ENCODE assay signal across 10 cellular contexts in the genomic region with DNA sequence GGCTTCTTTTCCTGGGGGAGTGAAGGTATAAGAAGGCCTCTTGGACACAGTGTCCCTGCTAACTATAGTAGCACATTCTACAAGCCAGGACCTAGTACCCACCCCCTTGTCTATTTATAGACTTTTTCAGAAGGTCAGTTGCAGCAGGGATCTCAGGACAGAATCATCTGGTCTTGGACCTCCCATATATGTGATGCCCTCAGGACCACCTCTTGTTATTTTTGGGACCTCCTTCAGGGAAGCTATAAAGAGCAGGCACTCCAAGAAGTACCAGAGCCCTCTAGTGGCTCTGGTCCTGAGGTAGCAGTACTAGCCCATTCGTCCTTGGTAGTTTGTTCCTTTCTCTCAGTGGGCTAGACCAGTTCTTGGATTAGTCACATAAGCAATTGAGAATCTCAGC. TPM values are rescaled to one million over a fixed set of nuclear protein-coding genes. Genes with fewer than 3 reads are reported as not detected.
DNase-seq lines count a peak whose midpoint lies in the region; ATAC-seq, FAIRE-seq and TF ChIP-seq lines count a peak whose summit lies in the region.
"Had no signal": no experiment of that assay in that cellular context is flagged by ENCODE, and none has a peak within 500 bp of the region (broad histone marks: within the 10 kb centered on the region; RNA-seq: fewer than 3 reads in every experiment).

No MANE protein-coding gene starts in this region.

- H3K4me1 Mint-ChIP-seq in CD8-positive, alpha-beta memory T cell, result peaks cover 17 to 18% (median 17%) of the 10 kb centered on the region in 3 donors

- H3K4me2 ChIP-seq in HepG2 (ENCODE audit: low read depth, low read length), result no peak overlapping the region

- peak overlapping the region in 1 of 7 donors; percentile 8 for H3K4me3 Mint-ChIP-seq in CD8-positive, alpha-beta memory T cell

- no peak overlapping the region for H3K9ac ChIP-seq in HepG2 (ENCODE audit: insufficient read depth, low read depth, low read length)

- WGBS in HepG2 (ENCODE audit: low lambda C conversion rate), result 89% methylated on average over 1 of the region's 1 CpG

- peak overlapping the region in 6 of 8 donors; percentile 1 to 78 (median 63) for H3K27ac Mint-ChIP-seq in CD8-positive, alpha-beta memory T cell

- FAIRE-seq in HepG2 (lab: Jason Lieb, UNC), result peak; percentile 64

- H3K27me3 Mint-ChIP-seq in CD8-positive, alpha-beta memory T cell, result no peaks in the 10 kb centered on the region

- H3K79me2 ChIP-seq in HepG2 (ENCODE audit: insufficient read depth, low read length), result no peaks in the 10 kb centered on the region

- no peaks in the 10 kb centered on the region for H4K20me1 ChIP-seq in HepG2 (ENCODE audit: insufficient read depth, low read length)

- peaks cover 28% of the 10 kb centered on the region for H3K36me3 ChIP-seq in CD8-positive, alpha-beta memory T cell (ENCODE audit: insufficient read depth, low read length)
- peaks cover 50 to 51% of the 10 kb centered on the region in 2 donors for H3K36me3 ChIP-seq in ascending aorta
- H3K36me3 ChIP-seq in HepG2 (replicated peaks in 1 of 2; ENCODE audit: control insufficient read depth in 1 of 2, insufficient read depth in 2 of 2, low read length in 2 of 2), result peaks cover 26 to 41% of the 10 kb centered on the region in 2 experiments; a peak in 4 of 5 replicates

- in situ Hi-C loops in HepG2 (cut with HindIII; ENCODE audit: extremely low pct_ligation_motif_present, low pct_unique_long_range_greater_than_20kb), result no loop called here

- TF ChIP-seq CTCF in HL-60 (IDR thresholded peaks at IDR 0.05; ENCODE audit: insufficient read depth, low read length) (peak; percentile 33), ascending aorta (IDR thresholded peaks at IDR 0.05) (peak in 1 of 3 experiments; percentile 32), HepG2 (CRISPR knock-in tag; IDR thresholded peaks at IDR 0.05) (peak; percentile 62)

- no peak for DNase-seq in CD8-positive, alpha-beta memory T cell
- DNase-seq in HL-60 (ENCODE audit: low read depth in 1 of 2, low spot score in 1 of 2), result no peak
- DNase-seq in ascending aorta (ENCODE audit: low spot score in 2 of 2), result no peak
- no peak for DNase-seq in HepG2 (ENCODE audit: low spot score)
- no peak for DNase-seq in HuH-7.5 (ENCODE audit: low spot score)
- no peak for DNase-seq in NCI-H2196 treated with DMSO at 0.1 percent for 48 hours (lab: John Stamatoyannopoulos, UW; ENCODE audit: unreplicated experiment)
- DNase-seq in NK-92 (lab: John Stamatoyannopoulos, UW; ENCODE audit: unreplicated experiment), result no peak
- DNase-seq: activated effector memory CD4-positive, alpha-beta T cell treated with Interleukin-2 at 50 U/mL for 16 hours had no signal

- H3K36me3 Mint-ChIP-seq in CD8-positive, alpha-beta memory T cell, result peaks cover 7 to 73% (median 20%) of the 10 kb centered on the region in 3 donors

- H3K9me3 ChIP-seq in CD8-positive, alpha-beta memory T cell (ENCODE audit: low read length), result no peaks in the 10 kb centered on the region
- H3K9me3 ChIP-seq in ascending aorta (no peaks in the 10 kb centered on the region), HepG2 (ENCODE audit: low read length) (no peaks in the 10 kb centered on the region)

- TF ChIP-seq EP300 in HepG2 (IDR thresholded peaks at IDR 0.05; ENCODE audit: low read depth in 2 of 2, low read length in 2 of 2) (no peak), HepG2 (CRISPR knock-in tag; IDR thresholded peaks at IDR 0.05; ENCODE audit: borderline replicate concordance) (no peak)

- TF ChIP-seq RAD21 in HepG2 (CRISPR knock-in tag; IDR thresholded peaks at IDR 0.05), result no peak

- no TSS peak for BruUV-seq in HepG2 (replicated peaks; lab: Mats Ljungman, UMichigan)

- H3K27ac ChIP-seq in CD8-positive, alpha-beta memory T cell (ENCODE audit: low read depth, low read length), result no peak overlapping the region
- H3K27ac ChIP-seq in HL-60 (replicated peaks) (no peak overlapping the region), ascending aorta (peak overlapping the region; percentile 31 to 58), HepG2 (ENCODE audit: extremely low read length, insufficient read depth, low read length) (no peak overlapping the region)
- H3K27ac ChIP-seq: skin epidermis had no signal

- no peak overlapping the region for H2AFZ ChIP-seq in HepG2 (ENCODE audit: low read length)

- no peak for TF ChIP-seq POLR2A in HepG2 (IDR thresholded peaks at IDR 0.05; ENCODE audit: insufficient read depth in 1 of 2, low read depth in 2 of 2, low read length in 2 of 2)

- H3K9me3 Mint-ChIP-seq in CD8-positive, alpha-beta memory T cell, result no peaks in the 10 kb centered on the region

- peaks cover 12% of the 10 kb centered on the region for H3K4me1 ChIP-seq in CD8-positive, alpha-beta memory T cell (ENCODE audit: insufficient read depth, low read length)
- H3K4me1 ChIP-seq in ascending aorta (peaks cover 0 to 10% of the 10 kb centered on the region in 2 donors), HepG2 (ENCODE audit: insufficient read depth, low read length) (peaks cover 9% of the 10 kb centered on the region)

- POLR2A ChIA-PET in CD8-positive, alpha-beta memory T cell (lab: Charles Lee), result no interaction called here
- POLR2A ChIA-PET in HepG2 (lab: Yijun Ruan, JAX), result interaction anchor here (1.1 to 3.7 kb wide), 3 partner anchors 28 to 65 kb away, joined by 3 to 9 read pairs (median 4); a partner anchor contains a TSS

- CTCF ChIA-PET in CD8-positive, alpha-beta memory T cell (lab: Charles Lee), result no interaction called here
- CTCF ChIA-PET in HepG2 (lab: Yijun Ruan, JAX; ENCODE audit: low intra/inter-chr PET ratio, low total read pairs), result no interaction called here

- no peak overlapping the region for H3K4me3 ChIP-seq in CD8-positive, alpha-beta memory T cell (ENCODE audit: low read length)
- no peak overlapping the region for H3K4me3 ChIP-seq in HL-60 (replicated peaks; ENCODE audit: insufficient read depth, low read length)
- H3K4me3 ChIP-seq in ascending aorta, result no peak overlapping the region
- no peak overlapping the region for H3K4me3 ChIP-seq in HepG2 (replicated peaks in 1 of 3; ENCODE audit: insufficient read depth in 1 of 3, low read depth in 2 of 3, low read length in 3 of 3)
- H3K4me3 ChIP-seq: skin epidermis had no signal

- ATAC-seq in HepG2 (peak; percentile 19), HG02973 (IDR thresholded peaks at IDR 0.05; ENCODE audit: unreplicated experiment) (no peak)

- no peaks in the 10 kb centered on the region for H3K27me3 ChIP-seq in CD8-positive, alpha-beta memory T cell (ENCODE audit: insufficient read depth, low read length, poor library complexity, severe bottlenecking)
- H3K27me3 ChIP-seq in HL-60 (ENCODE audit: insufficient read depth, poor library complexity, severe bottlenecking) (no peaks in the 10 kb centered on the region), ascending aorta (no peaks in the 10 kb centered on the region), HepG2 (ENCODE audit: control insufficient read depth in 1 of 2, insufficient read depth in 2 of 2, low read length in 2 of 2) (no peaks in the 10 kb centered on the region; a peak in 1 of 5 replicates)

- intact Hi-C loops in ascending aorta (cut with DNase I), result no loop called here
- intact Hi-C loops in HepG2 (cut with micrococcal nuclease; ENCODE audit: unreplicated experiment), result no loop called here

RNA-seq across cellular contexts. Expression of a gene that starts 4.3 kb away (rescaled TPM):
- total RNA-seq in CD8-positive, alpha-beta memory T cell, result 10 to 100 TPM; 14.3 to 14.4 TPM
- polyA plus RNA-seq in CD8-positive, alpha-beta memory T cell, result 14.2 TPM
- 4.8 TPM for total RNA-seq in ascending aorta
- total RNA-seq in HepG2 (2016; rRNA removed; fragmentation: Illumina TruSeq; extraction: Trizol), result 18.6 and 21.0 TPM in 2 replicates
- 10.8 and 11.2 TPM in 2 replicates for total RNA-seq in HepG2 (2016; cell fraction: cytosol; rRNA removed; fragmentation: Illumina TruSeq; extraction: Trizol; ENCODE audit: low read depth)
- 20.5 and 20.7 TPM in 2 replicates for total RNA-seq in HepG2 (2016; cell fraction: insoluble cytoplasmic fraction; rRNA removed; fragmentation: Illumina TruSeq; extraction: Trizol)
- 19.9 and 20.0 TPM in 2 replicates for total RNA-seq in HepG2 (2016; cell fraction: membrane; rRNA removed; fragmentation: Illumina TruSeq; extraction: Trizol)
- total RNA-seq in HepG2 (2016; cell fraction: nucleus; rRNA removed; fragmentation: Illumina TruSeq; extraction: Trizol), result 16.9 and 18.6 TPM in 2 replicates
- 35.3 and 37.3 TPM in 2 replicates for polyA plus RNA-seq in HepG2 (2011; rRNA removed)
- 27.3 and 29.7 TPM in 2 replicates for polyA plus RNA-seq in HepG2 (2011; cell fraction: cytosol; rRNA removed)
- polyA plus RNA-seq in HepG2 (2011; cell fraction: nucleus; rRNA removed), result 47.9 and 56.5 TPM in 2 replicates
- 14.4 TPM in 2 replicates for polyA plus RNA-seq in HepG2 (2012)
- polyA plus RNA-seq in HepG2 (2016; cell fraction: cytosol; fragmentation: Illumina TruSeq; extraction: Trizol; ENCODE audit: low read depth), result 11.5 and 12.3 TPM in 2 replicates
- 20.5 and 20.9 TPM in 2 replicates for polyA plus RNA-seq in HepG2 (2016; cell fraction: insoluble cytoplasmic fraction; fragmentation: Illumina TruSeq; extraction: Trizol; ENCODE audit: low read depth)
- polyA plus RNA-seq in HepG2 (2016; cell fraction: membrane; fragmentation: Illumina TruSeq; extraction: Trizol; ENCODE audit: low read depth), result 16.8 and 16.9 TPM in 2 replicates
- 52.1 and 53.2 TPM in 2 replicates for polyA plus RNA-seq in HepG2 (2016; cell fraction: nucleus; fragmentation: Illumina TruSeq; extraction: Trizol; ENCODE audit: insufficient read depth, low read depth)
- polyA minus RNA-seq in HepG2 (2011; rRNA and poly(A)+ RNA removed; ENCODE audit: low replicate concordance), result 23.4 and 33.2 TPM in 2 replicates
- polyA minus RNA-seq in HepG2 (2011; cell fraction: cytosol; rRNA and poly(A)+ RNA removed), result 7.5 and 9.5 TPM in 2 replicates
- 33.2 and 35.2 TPM in 2 replicates for polyA minus RNA-seq in HepG2 (2011; cell fraction: nucleus; rRNA and poly(A)+ RNA removed)

RNA-seq across cellular contexts. Expression of a gene that starts 12.8 kb away (rescaled TPM):
- 10 to 100 TPM; 67.0 to 69.9 TPM for total RNA-seq in CD8-positive, alpha-beta memory T cell
- polyA plus RNA-seq in CD8-positive, alpha-beta memory T cell, result 16.1 TPM
- 17.5 TPM for total RNA-seq in ascending aorta
- 7.8 and 22.0 TPM in 2 replicates for total RNA-seq in HepG2 (2016; rRNA removed; fragmentation: Illumina TruSeq; extraction: Trizol)
- 1.1 and 2.9 TPM in 2 replicates for total RNA-seq in HepG2 (2016; cell fraction: cytosol; rRNA removed; fragmentation: Illumina TruSeq; extraction: Trizol; ENCODE audit: low read depth)
- total RNA-seq in HepG2 (2016; cell fraction: insoluble cytoplasmic fraction; rRNA removed; fragmentation: Illumina TruSeq; extraction: Trizol), result 7.7 and 17.9 TPM in 2 replicates
- total RNA-seq in HepG2 (2016; cell fraction: membrane; rRNA removed; fragmentation: Illumina TruSeq; extraction: Trizol), result 4.4 and 5.8 TPM in 2 replicates
- total RNA-seq in HepG2 (2016; cell fraction: nucleus; rRNA removed; fragmentation: Illumina TruSeq; extraction: Trizol), result 11.5 and 15.5 TPM in 2 replicates
- polyA plus RNA-seq in HepG2 (2011; rRNA removed), result 9.2 and 11.2 TPM in 2 replicates
- 6.2 TPM in 2 replicates for polyA plus RNA-seq in HepG2 (2011; cell fraction: cytosol; rRNA removed)
- 29.6 and 34.0 TPM in 2 replicates for polyA plus RNA-seq in HepG2 (2011; cell fraction: nucleus; rRNA removed)
- 9.0 and 10.3 TPM in 2 replicates for polyA plus RNA-seq in HepG2 (2012)
- polyA plus RNA-seq in HepG2 (2016; cell fraction: cytosol; fragmentation: Illumina TruSeq; extraction: Trizol; ENCODE audit: low read depth), result 0.48 and 0.53 TPM in 2 replicates
- 9.4 and 12.7 TPM in 2 replicates for polyA plus RNA-seq in HepG2 (2016; cell fraction: insoluble cytoplasmic fraction; fragmentation: Illumina TruSeq; extraction: Trizol; ENCODE audit: low read depth)
- polyA plus RNA-seq in HepG2 (2016; cell fraction: membrane; fragmentation: Illumina TruSeq; extraction: Trizol; ENCODE audit: low read depth), result 1.5 and 1.6 TPM in 2 replicates
- 25.3 and 28.1 TPM in 2 replicates for polyA plus RNA-seq in HepG2 (2016; cell fraction: nucleus; fragmentation: Illumina TruSeq; extraction: Trizol; ENCODE audit: insufficient read depth, low read depth)
- 34.8 and 47.2 TPM in 2 replicates for polyA minus RNA-seq in HepG2 (2011; rRNA and poly(A)+ RNA removed; ENCODE audit: low replicate concordance)
- 11.2 and 12.0 TPM in 2 replicates for polyA minus RNA-seq in HepG2 (2011; cell fraction: cytosol; rRNA and poly(A)+ RNA removed)
- 11.9 and 12.7 TPM in 2 replicates for polyA minus RNA-seq in HepG2 (2011; cell fraction: nucleus; rRNA and poly(A)+ RNA removed)

RNA-seq across cellular contexts. Expression of a gene that starts 29.1 kb away (rescaled TPM):
- total RNA-seq in CD8-positive, alpha-beta memory T cell, result 100 to 1,000 TPM; 279 to 286 TPM
- 78.8 TPM for polyA plus RNA-seq in CD8-positive, alpha-beta memory T cell
- total RNA-seq in ascending aorta, result 55.2 TPM
- total RNA-seq in HepG2 (2016; rRNA removed; fragmentation: Illumina TruSeq; extraction: Trizol), result 175 and 243 TPM in 2 replicates
- 84.6 and 90.4 TPM in 2 replicates for total RNA-seq in HepG2 (2016; cell fraction: cytosol; rRNA removed; fragmentation: Illumina TruSeq; extraction: Trizol; ENCODE audit: low read depth)
- 173 and 226 TPM in 2 replicates for total RNA-seq in HepG2 (2016; cell fraction: insoluble cytoplasmic fraction; rRNA removed; fragmentation: Illumina TruSeq; extraction: Trizol)
- total RNA-seq in HepG2 (2016; cell fraction: membrane; rRNA removed; fragmentation: Illumina TruSeq; extraction: Trizol), result 154 and 164 TPM in 2 replicates
- 167 and 188 TPM in 2 replicates for total RNA-seq in HepG2 (2016; cell fraction: nucleus; rRNA removed; fragmentation: Illumina TruSeq; extraction: Trizol)
- polyA plus RNA-seq in HepG2 (2011; rRNA removed), result 173 and 177 TPM in 2 replicates
- 103 and 144 TPM in 2 replicates for polyA plus RNA-seq in HepG2 (2011; cell fraction: cytosol; rRNA removed)
- polyA plus RNA-seq in HepG2 (2011; cell fraction: nucleus; rRNA removed), result 269 and 358 TPM in 2 replicates
- 154 and 155 TPM in 2 replicates for polyA plus RNA-seq in HepG2 (2012)
- polyA plus RNA-seq in HepG2 (2016; cell fraction: cytosol; fragmentation: Illumina TruSeq; extraction: Trizol; ENCODE audit: low read depth), result 54.5 and 60.2 TPM in 2 replicates
- 276 and 332 TPM in 2 replicates for polyA plus RNA-seq in HepG2 (2016; cell fraction: insoluble cytoplasmic fraction; fragmentation: Illumina TruSeq; extraction: Trizol; ENCODE audit: low read depth)
- polyA plus RNA-seq in HepG2 (2016; cell fraction: membrane; fragmentation: Illumina TruSeq; extraction: Trizol; ENCODE audit: low read depth), result 169 and 187 TPM in 2 replicates
- 390 and 405 TPM in 2 replicates for polyA plus RNA-seq in HepG2 (2016; cell fraction: nucleus; fragmentation: Illumina TruSeq; extraction: Trizol; ENCODE audit: insufficient read depth, low read depth)
- polyA minus RNA-seq in HepG2 (2011; rRNA and poly(A)+ RNA removed; ENCODE audit: low replicate concordance), result 196 and 204 TPM in 2 replicates
- polyA minus RNA-seq in HepG2 (2011; cell fraction: cytosol; rRNA and poly(A)+ RNA removed), result 208 and 227 TPM in 2 replicates
- 128 and 180 TPM in 2 replicates for polyA minus RNA-seq in HepG2 (2011; cell fraction: nucleus; rRNA and poly(A)+ RNA removed)

RNA-seq across cellular contexts. Expression of a gene that starts 41.2 kb away (rescaled TPM):
- under 1 TPM; 0.35 to 0.62 TPM for total RNA-seq in CD8-positive, alpha-beta memory T cell
- polyA plus RNA-seq in CD8-positive, alpha-beta memory T cell, result not detected
- total RNA-seq in ascending aorta, result not detected
- 39.7 and 101 TPM in 2 replicates for total RNA-seq in HepG2 (2016; rRNA removed; fragmentation: Illumina TruSeq; extraction: Trizol)
- 32.8 and 38.8 TPM in 2 replicates for total RNA-seq in HepG2 (2016; cell fraction: cytosol; rRNA removed; fragmentation: Illumina TruSeq; extraction: Trizol; ENCODE audit: low read depth)
- total RNA-seq in HepG2 (2016; cell fraction: insoluble cytoplasmic fraction; rRNA removed; fragmentation: Illumina TruSeq; extraction: Trizol), result 36.4 and 95.0 TPM in 2 replicates
- total RNA-seq in HepG2 (2016; cell fraction: membrane; rRNA removed; fragmentation: Illumina TruSeq; extraction: Trizol), result 38.5 and 51.4 TPM in 2 replicates
- total RNA-seq in HepG2 (2016; cell fraction: nucleus; rRNA removed; fragmentation: Illumina TruSeq; extraction: Trizol), result 91.1 and 122 TPM in 2 replicates
- 59.7 and 80.6 TPM in 2 replicates for polyA plus RNA-seq in HepG2 (2011; rRNA removed)
- 50.4 and 79.1 TPM in 2 replicates for polyA plus RNA-seq in HepG2 (2011; cell fraction: cytosol; rRNA removed)
- 344 and 397 TPM in 2 replicates for polyA plus RNA-seq in HepG2 (2011; cell fraction: nucleus; rRNA removed)
- polyA plus RNA-seq in HepG2 (2012), result 73.0 and 80.9 TPM in 2 replicates
- polyA plus RNA-seq in HepG2 (2016; cell fraction: cytosol; fragmentation: Illumina TruSeq; extraction: Trizol; ENCODE audit: low read depth), result 21.5 and 22.3 TPM in 2 replicates
- 28.4 and 31.4 TPM in 2 replicates for polyA plus RNA-seq in HepG2 (2016; cell fraction: insoluble cytoplasmic fraction; fragmentation: Illumina TruSeq; extraction: Trizol; ENCODE audit: low read depth)
- 29.6 and 33.0 TPM in 2 replicates for polyA plus RNA-seq in HepG2 (2016; cell fraction: membrane; fragmentation: Illumina TruSeq; extraction: Trizol; ENCODE audit: low read depth)
- 202 and 204 TPM in 2 replicates for polyA plus RNA-seq in HepG2 (2016; cell fraction: nucleus; fragmentation: Illumina TruSeq; extraction: Trizol; ENCODE audit: insufficient read depth, low read depth)
- 75.4 TPM in 1 of 2 replicates, not detected in the other for polyA minus RNA-seq in HepG2 (2011; rRNA and poly(A)+ RNA removed; ENCODE audit: low replicate concordance)
- polyA minus RNA-seq in HepG2 (2011; cell fraction: cytosol; rRNA and poly(A)+ RNA removed), result 29.5 and 41.4 TPM in 2 replicates
- 30.3 and 40.7 TPM in 2 replicates for polyA minus RNA-seq in HepG2 (2011; cell fraction: nucleus; rRNA and poly(A)+ RNA removed)

RNA-seq across cellular contexts. Expression of a gene that starts 44.8 kb away (rescaled TPM):
- total RNA-seq in CD8-positive, alpha-beta memory T cell, result 100 to 1,000 TPM; 165 to 167 TPM
- polyA plus RNA-seq in CD8-positive, alpha-beta memory T cell, result 188 TPM
- 34.6 TPM for total RNA-seq in ascending aorta
- total RNA-seq in HepG2 (2016; rRNA removed; fragmentation: Illumina TruSeq; extraction: Trizol), result 246 and 356 TPM in 2 replicates
- 86.2 and 116 TPM in 2 replicates for total RNA-seq in HepG2 (2016; cell fraction: cytosol; rRNA removed; fragmentation: Illumina TruSeq; extraction: Trizol; ENCODE audit: low read depth)
- 297 and 346 TPM in 2 replicates for total RNA-seq in HepG2 (2016; cell fraction: insoluble cytoplasmic fraction; rRNA removed; fragmentation: Illumina TruSeq; extraction: Trizol)
- total RNA-seq in HepG2 (2016; cell fraction: membrane; rRNA removed; fragmentation: Illumina TruSeq; extraction: Trizol), result 159 and 178 TPM in 2 replicates
- total RNA-seq in HepG2 (2016; cell fraction: nucleus; rRNA removed; fragmentation: Illumina TruSeq; extraction: Trizol), result 222 and 249 TPM in 2 replicates
- polyA plus RNA-seq in HepG2 (2011; rRNA removed), result 250 and 285 TPM in 2 replicates
- polyA plus RNA-seq in HepG2 (2011; cell fraction: cytosol; rRNA removed), result 234 and 239 TPM in 2 replicates
- polyA plus RNA-seq in HepG2 (2011; cell fraction: nucleus; rRNA removed), result 93.0 and 101 TPM in 2 replicates
- polyA plus RNA-seq in HepG2 (2012), result 153 and 157 TPM in 2 replicates
- polyA plus RNA-seq in HepG2 (2016; cell fraction: cytosol; fragmentation: Illumina TruSeq; extraction: Trizol; ENCODE audit: low read depth), result 111 and 147 TPM in 2 replicates
- 240 and 292 TPM in 2 replicates for polyA plus RNA-seq in HepG2 (2016; cell fraction: insoluble cytoplasmic fraction; fragmentation: Illumina TruSeq; extraction: Trizol; ENCODE audit: low read depth)
- 135 and 177 TPM in 2 replicates for polyA plus RNA-seq in HepG2 (2016; cell fraction: membrane; fragmentation: Illumina TruSeq; extraction: Trizol; ENCODE audit: low read depth)
- 388 and 406 TPM in 2 replicates for polyA plus RNA-seq in HepG2 (2016; cell fraction: nucleus; fragmentation: Illumina TruSeq; extraction: Trizol; ENCODE audit: insufficient read depth, low read depth)
- polyA minus RNA-seq in HepG2 (2011; rRNA and poly(A)+ RNA removed; ENCODE audit: low replicate concordance), result 67.5 and 176 TPM in 2 replicates
- polyA minus RNA-seq in HepG2 (2011; cell fraction: cytosol; rRNA and poly(A)+ RNA removed), result 51.0 and 58.1 TPM in 2 replicates
- 63.1 and 76.1 TPM in 2 replicates for polyA minus RNA-seq in HepG2 (2011; cell fraction: nucleus; rRNA and poly(A)+ RNA removed)

Comparison
In these comparisons a context has a peak if more than half of its experiments do, and no peak if none do; other contexts are left out.
1. H3K27ac ChIP-seq: peak in ascending aorta (2 of 2); none in CD8-positive, alpha-beta memory T cell (single experiment), HL-60 (single experiment) and HepG2 (single experiment).